ENCODE assay signal across 10 cellular contexts in the genomic region with DNA sequence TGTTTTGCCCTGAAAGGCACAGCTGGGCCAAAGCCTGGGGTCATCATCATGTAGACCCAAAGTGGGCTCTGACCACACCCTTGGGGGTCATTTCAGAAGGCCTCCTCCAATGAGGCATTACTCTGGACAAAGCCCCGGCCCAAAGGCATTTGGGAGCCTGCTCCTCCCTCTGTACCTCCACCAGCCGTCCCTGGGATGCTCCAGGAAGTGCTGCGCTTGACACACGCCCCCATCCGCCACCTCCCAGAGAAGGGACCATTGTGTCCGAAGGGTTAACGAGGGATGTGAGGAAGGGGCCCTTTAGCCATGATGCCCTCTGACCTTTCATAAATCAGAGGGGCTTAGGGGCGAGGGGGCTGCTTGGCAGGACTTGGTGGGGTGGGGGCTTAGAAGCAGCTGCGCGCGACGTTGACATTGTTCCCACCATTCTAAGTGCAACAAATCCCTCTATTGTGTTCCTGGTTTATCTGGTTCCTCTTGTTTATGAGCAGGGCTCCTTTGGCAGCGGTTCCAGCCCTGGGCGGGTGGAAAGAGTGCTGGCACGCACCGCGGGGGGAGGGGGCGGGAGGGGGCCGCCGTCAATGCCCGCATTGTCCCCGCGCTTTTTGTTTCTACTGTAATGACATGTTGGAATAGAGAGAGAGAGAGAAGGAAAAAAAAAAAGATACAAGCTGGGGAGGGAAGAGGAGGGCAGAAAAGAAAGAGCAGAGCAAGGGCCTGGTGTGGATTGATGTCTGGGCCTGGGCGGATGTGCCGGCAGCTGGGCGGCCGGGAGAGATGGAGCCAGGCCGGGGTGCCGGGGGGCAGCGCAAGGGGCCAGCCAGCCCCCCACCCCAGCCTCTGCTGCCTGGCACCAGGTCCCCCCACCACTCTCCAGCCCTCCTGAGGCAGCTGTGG. TPM values are rescaled to one million over a fixed set of nuclear protein-coding genes. Genes with fewer than 3 reads are reported as not detected.
DNase-seq lines count a peak whose midpoint lies in the region; ATAC-seq, FAIRE-seq and TF ChIP-seq lines count a peak whose summit lies in the region.
"Had no signal": no experiment of that assay in that cellular context is flagged by ENCODE, and none has a peak within 500 bp of the region (broad histone marks: within the 10 kb centered on the region; RNA-seq: fewer than 3 reads in every experiment).

No MANE protein-coding gene starts in this region.

- no peak overlapping the region for H3K27ac Mint-ChIP-seq in osteocyte (ENCODE audit: unreplicated experiment)

- no peak for TF ChIP-seq EP300 in HepG2 (IDR thresholded peaks at IDR 0.05; ENCODE audit: low read depth in 2 of 2, low read length in 2 of 2)
- no peak for TF ChIP-seq EP300 in HepG2 (CRISPR knock-in tag; IDR thresholded peaks at IDR 0.05; ENCODE audit: borderline replicate concordance)

- intact Hi-C loops in HepG2 (cut with micrococcal nuclease; ENCODE audit: unreplicated experiment) (no loop called here), testis (cut with DNase I; ENCODE audit: low total_unique reads) (no loop called here)

- H3K4me1 Mint-ChIP-seq in osteocyte (ENCODE audit: unreplicated experiment), result peaks cover 3% of the 10 kb centered on the region

- H3K4me1 ChIP-seq in duodenal mucosa (ENCODE audit: control insufficient read depth in 1 of 2, insufficient read depth in 2 of 2, low read length in 2 of 2) (peaks cover 7 to 13% of the 10 kb centered on the region in 2 donors), HepG2 (ENCODE audit: insufficient read depth, low read length) (peaks cover 80% of the 10 kb centered on the region), testis (peaks cover 35% of the 10 kb centered on the region)

- no peaks in the 10 kb centered on the region for H3K79me2 ChIP-seq in HepG2 (ENCODE audit: insufficient read depth, low read length)

- WGBS in HepG2 (ENCODE audit: low lambda C conversion rate), result 76% methylated on average over 26 of the region's 30 CpGs
- WGBS in testis, 2 donors, result 35 to 45% methylated on average over 28 to 30 of the region's 30 CpGs

- no peaks in the 10 kb centered on the region for H3K9me3 Mint-ChIP-seq in osteocyte (ENCODE audit: unreplicated experiment)

- in situ Hi-C loops in HepG2 (cut with HindIII; ENCODE audit: extremely low pct_ligation_motif_present, low pct_unique_long_range_greater_than_20kb), result no loop called here

- BruUV-seq in HepG2 (replicated peaks; lab: Mats Ljungman, UMichigan), result no TSS peak

- H3K27me3 Mint-ChIP-seq in osteocyte (ENCODE audit: unreplicated experiment), result no peaks in the 10 kb centered on the region

- peak overlapping the region; percentile 28 to 32 for H3K4me3 ChIP-seq in duodenal mucosa (ENCODE audit: low read depth in 1 of 2, low read length in 2 of 2)
- H3K4me3 ChIP-seq in HepG2 (replicated peaks in 1 of 3; ENCODE audit: insufficient read depth in 1 of 3, low read depth in 2 of 3, low read length in 3 of 3), result no peak overlapping the region
- no peak overlapping the region for H3K4me3 ChIP-seq in testis

- H2AFZ ChIP-seq in HepG2 (ENCODE audit: low read length), result no peak overlapping the region

- POLR2A ChIA-PET in HepG2 (lab: Yijun Ruan, JAX), result no interaction called here

- no peaks in the 10 kb centered on the region for H3K9me3 ChIP-seq in duodenal mucosa (ENCODE audit: control insufficient read depth in 1 of 2, low read length in 2 of 2)
- H3K9me3 ChIP-seq in HepG2 (ENCODE audit: low read length), result no peaks in the 10 kb centered on the region; the same call in 1 of the 2 replicates
- H3K9me3 ChIP-seq in testis, result no peaks in the 10 kb centered on the region

- no peaks in the 10 kb centered on the region for H4K20me1 ChIP-seq in HepG2 (ENCODE audit: insufficient read depth, low read length)

- TF ChIP-seq POLR2A in HepG2 (IDR thresholded peaks at IDR 0.05; ENCODE audit: insufficient read depth in 1 of 2, low read depth in 2 of 2, low read length in 2 of 2), result no peak
- TF ChIP-seq POLR2A in testis (IDR thresholded peaks at IDR 0.05), result no peak

- DNase-seq in NCI-H2029 treated with DMSO at 0.1 percent for 48 hours (lab: John Stamatoyannopoulos, UW), result peak; percentile 61
- no peak for DNase-seq in HepG2 (ENCODE audit: low spot score)
- peak; percentile 93 for DNase-seq in testis
- DNase-seq in GM19238 (ENCODE audit: insufficient read length, low spot score), result no peak
- DNase-seq in osteocyte (ENCODE audit: extremely low spot score, unreplicated experiment), result no peak

- FAIRE-seq in HepG2 (lab: Jason Lieb, UNC), result no peak

- H3K36me3 ChIP-seq in duodenal mucosa (ENCODE audit: control insufficient read depth in 1 of 2, insufficient read depth in 2 of 2, low read length in 2 of 2) (no peaks in the 10 kb centered on the region), HepG2 (replicated peaks in 1 of 2; ENCODE audit: control insufficient read depth in 1 of 2, insufficient read depth in 2 of 2, low read length in 2 of 2) (no peaks in the 10 kb centered on the region), testis (ENCODE audit: low read depth, missing control alignments) (no peaks in the 10 kb centered on the region)

- CTCF ChIA-PET in HepG2 (lab: Yijun Ruan, JAX; ENCODE audit: low intra/inter-chr PET ratio, low total read pairs), result no interaction called here

- no peak overlapping the region for H3K4me2 ChIP-seq in HepG2 (ENCODE audit: low read depth, low read length)

- no peaks in the 10 kb centered on the region for H3K27me3 ChIP-seq in duodenal mucosa (ENCODE audit: control insufficient read depth in 1 of 2, insufficient read depth in 2 of 2, low read length in 2 of 2)
- H3K27me3 ChIP-seq in HepG2 (ENCODE audit: control insufficient read depth in 1 of 2, insufficient read depth in 2 of 2, low read length in 2 of 2), result no peaks in the 10 kb centered on the region
- no peaks in the 10 kb centered on the region for H3K27me3 ChIP-seq in testis

- no peaks in the 10 kb centered on the region for H3K36me3 Mint-ChIP-seq in osteocyte (ENCODE audit: unreplicated experiment)

- H3K4me3 Mint-ChIP-seq in osteocyte (ENCODE audit: unreplicated experiment), result no peak overlapping the region

- H3K27ac ChIP-seq in duodenal mucosa (ENCODE audit: low read depth, low read length) (peak overlapping the region; percentile 1), HepG2 (ENCODE audit: extremely low read length, insufficient read depth, low read length) (no peak overlapping the region), testis (peak overlapping the region; percentile 92 to 93)

- no peak for TF ChIP-seq RAD21 in HepG2 (CRISPR knock-in tag; IDR thresholded peaks at IDR 0.05)

- ATAC-seq in HepG2 (no peak), HG03460 (IDR thresholded peaks at IDR 0.05; ENCODE audit: unreplicated experiment) (no peak), HG02678 (IDR thresholded peaks at IDR 0.05; ENCODE audit: unreplicated experiment) (no peak)

- TF ChIP-seq CTCF in HepG2 (CRISPR knock-in tag; IDR thresholded peaks at IDR 0.05) (no peak), testis (IDR thresholded peaks at IDR 0.05) (no peak), osteocyte (IDR thresholded peaks at IDR 0.05) (no peak)

- H3K9ac ChIP-seq in duodenal mucosa (ENCODE audit: low read depth in 1 of 2, low read length in 2 of 2) (no peak overlapping the region), HepG2 (ENCODE audit: insufficient read depth, low read depth, low read length) (no peak overlapping the region)

RNA-seq across cellular contexts. Expression of gene SOX10, which starts 32.1 kb away (rescaled TPM):
- total RNA-seq in HepG2 (2016; rRNA removed; fragmentation: Illumina TruSeq; extraction: Trizol) (not detected in 2 replicates), testis (1 to 10 TPM; 5.0 to 5.4 TPM), osteocyte (not detected in 2 replicates)
- total RNA-seq in HepG2 (2016; cell fraction: cytosol; rRNA removed; fragmentation: Illumina TruSeq; extraction: Trizol; ENCODE audit: low read depth), result not detected in 2 replicates
- not detected in 2 replicates for total RNA-seq in HepG2 (2016; cell fraction: insoluble cytoplasmic fraction; rRNA removed; fragmentation: Illumina TruSeq; extraction: Trizol)
- total RNA-seq in HepG2 (2016; cell fraction: membrane; rRNA removed; fragmentation: Illumina TruSeq; extraction: Trizol), result not detected in 2 replicates
- not detected in 2 replicates for total RNA-seq in HepG2 (2016; cell fraction: nucleus; rRNA removed; fragmentation: Illumina TruSeq; extraction: Trizol)
- polyA plus RNA-seq in HepG2 (2011; rRNA removed) (not detected in 2 replicates), testis (ENCODE audit: insufficient read depth, low read depth, low replicate concordance) (6.1 TPM)
- polyA plus RNA-seq in HepG2 (2011; cell fraction: cytosol; rRNA removed), result not detected in 2 replicates
- not detected in 2 replicates for polyA plus RNA-seq in HepG2 (2011; cell fraction: nucleus; rRNA removed)
- polyA plus RNA-seq in HepG2 (2012), result 0.04 TPM in 1 of 2 replicates, not detected in the other
- not detected in 2 replicates for polyA plus RNA-seq in HepG2 (2016; cell fraction: cytosol; fragmentation: Illumina TruSeq; extraction: Trizol; ENCODE audit: low read depth)
- polyA plus RNA-seq in HepG2 (2016; cell fraction: insoluble cytoplasmic fraction; fragmentation: Illumina TruSeq; extraction: Trizol; ENCODE audit: low read depth), result not detected in 2 replicates
- polyA plus RNA-seq in HepG2 (2016; cell fraction: membrane; fragmentation: Illumina TruSeq; extraction: Trizol; ENCODE audit: low read depth), result not detected in 2 replicates
- polyA plus RNA-seq in HepG2 (2016; cell fraction: nucleus; fragmentation: Illumina TruSeq; extraction: Trizol; ENCODE audit: insufficient read depth, low read depth), result not detected in 2 replicates
- not detected in 2 replicates for polyA minus RNA-seq in HepG2 (2011; rRNA and poly(A)+ RNA removed; ENCODE audit: low replicate concordance)
- polyA minus RNA-seq in HepG2 (2011; cell fraction: cytosol; rRNA and poly(A)+ RNA removed), result not detected in 2 replicates
- not detected in 2 replicates for polyA minus RNA-seq in HepG2 (2011; cell fraction: nucleus; rRNA and poly(A)+ RNA removed)
- total RNA-seq: M059J; T-helper 2 cell treated with Interferon-gamma antibody and Interleukin-4, amounts not matched to agents 100 ng/mL and 5 ng/mL, for 36 hours had no signal

RNA-seq across cellular contexts. Expression of gene PICK1, which starts 40.8 kb away (rescaled TPM):
- total RNA-seq in HepG2 (2016; rRNA removed; fragmentation: Illumina TruSeq; extraction: Trizol) (16.0 and 19.3 TPM in 2 replicates), testis (10 to 100 TPM; 78.7 to 89.7 TPM), osteocyte (26.2 and 27.9 TPM in 2 replicates)
- total RNA-seq in HepG2 (2016; cell fraction: cytosol; rRNA removed; fragmentation: Illumina TruSeq; extraction: Trizol; ENCODE audit: low read depth), result 5.2 and 7.0 TPM in 2 replicates
- total RNA-seq in HepG2 (2016; cell fraction: insoluble cytoplasmic fraction; rRNA removed; fragmentation: Illumina TruSeq; extraction: Trizol), result 12.5 and 21.2 TPM in 2 replicates
- total RNA-seq in HepG2 (2016; cell fraction: membrane; rRNA removed; fragmentation: Illumina TruSeq; extraction: Trizol), result 5.1 and 6.4 TPM in 2 replicates
- total RNA-seq in HepG2 (2016; cell fraction: nucleus; rRNA removed; fragmentation: Illumina TruSeq; extraction: Trizol), result 23.0 and 24.4 TPM in 2 replicates
- polyA plus RNA-seq in HepG2 (2011; rRNA removed) (25.3 and 28.9 TPM in 2 replicates), testis (ENCODE audit: insufficient read depth, low read depth, low replicate concordance) (61.5 TPM)
- 16.7 and 22.6 TPM in 2 replicates for polyA plus RNA-seq in HepG2 (2011; cell fraction: cytosol; rRNA removed)
- polyA plus RNA-seq in HepG2 (2011; cell fraction: nucleus; rRNA removed), result 156 and 186 TPM in 2 replicates
- 11.1 and 11.5 TPM in 2 replicates for polyA plus RNA-seq in HepG2 (2012)
- polyA plus RNA-seq in HepG2 (2016; cell fraction: cytosol; fragmentation: Illumina TruSeq; extraction: Trizol; ENCODE audit: low read depth), result 1.6 and 2.0 TPM in 2 replicates
- 13.6 and 16.4 TPM in 2 replicates for polyA plus RNA-seq in HepG2 (2016; cell fraction: insoluble cytoplasmic fraction; fragmentation: Illumina TruSeq; extraction: Trizol; ENCODE audit: low read depth)
- polyA plus RNA-seq in HepG2 (2016; cell fraction: membrane; fragmentation: Illumina TruSeq; extraction: Trizol; ENCODE audit: low read depth), result 2.3 and 3.1 TPM in 2 replicates
- polyA plus RNA-seq in HepG2 (2016; cell fraction: nucleus; fragmentation: Illumina TruSeq; extraction: Trizol; ENCODE audit: insufficient read depth, low read depth), result 45.3 and 47.7 TPM in 2 replicates
- polyA minus RNA-seq in HepG2 (2011; rRNA and poly(A)+ RNA removed; ENCODE audit: low replicate concordance), result 19.1 and 21.9 TPM in 2 replicates
- polyA minus RNA-seq in HepG2 (2011; cell fraction: cytosol; rRNA and poly(A)+ RNA removed), result 5.4 and 6.4 TPM in 2 replicates
- 26.1 and 32.8 TPM in 2 replicates for polyA minus RNA-seq in HepG2 (2011; cell fraction: nucleus; rRNA and poly(A)+ RNA removed)

Comparison
In these comparisons a context has a peak if more than half of its experiments do, and no peak if none do; other contexts are left out.
1. DNase-seq: peak in NCI-H2029 treated with DMSO at 0.1 percent for 48 hours (single experiment) and testis (single experiment); none in HepG2 (single experiment), GM19238 (single experiment) and osteocyte (single experiment).
2. H3K4me3 ChIP-seq: peak in duodenal mucosa (2 of 2); none in HepG2 (0 of 3) and testis (0 of 2).